In genomic region chr1:147163019-147163418, GRCh38 we compare ENCODE assay signal across 35 cellular contexts.
"Had no signal": no experiment of that assay in that cellular context is flagged by ENCODE, and none has a peak within 500 bp of the region (broad histone marks: within the 10 kb centered on the region; RNA-seq: fewer than 3 reads in every experiment).

No MANE protein-coding gene starts in this region.

- H3K9me3 Mint-ChIP-seq: activated B cell treated with CpG ODN at 0.5 μM for 24 hours; activated CD4-positive, alpha-beta memory T cell treated with anti-CD3 and anti-CD28 coated beads for 36 hours; activated CD4-positive, alpha-beta T cell treated with anti-CD3 and anti-CD28 coated beads, Interleukin-2, amount 10 ng/mL, durations not matched to agents 24 days and 14 days; activated CD8-positive, alpha-beta T cell treated with anti-CD3 and anti-CD28 coated beads for 36 hours; activated naive CD4-positive, alpha-beta T cell treated with anti-CD3 and anti-CD28 coated beads for 36 hours; activated naive CD4-positive, alpha-beta T cell treated with anti-CD3 and anti-CD28 coated beads, Interleukin-2, amount 50 U/mL, for 72 hours; activated naive CD8-positive, alpha-beta T cell treated with anti-CD3 and anti-CD28 coated beads for 36 hours; activated T-cell treated with anti-CD3 and anti-CD28 coated beads, Interleukin-2, amount 50 U/mL, for 4 hours; activated T-cell treated with anti-CD3 and anti-CD28 coated beads, Interleukin-2, amount 50 U/mL, for 72 hours; activated T-helper 1 cell treated with anti-CD3 and anti-CD28 coated beads, Interleukin-12 subunit alpha, Interleukin-12 subunit beta, Interleukin-2, Interleukin-4 antibody, amounts not matched to agents 30 ng/mL and 10 ng/mL and 1 ng/mL, durations not matched to agents 14 hours and 24 hours and 36 hours; activated T-helper 17 cell treated with anti-CD3 and anti-CD28 coated beads, Interleukin-2, amount 50 U/mL, for 72 hours; T-helper 1 cell treated with Interleukin-12 subunit alpha and Interleukin-12 subunit beta and Interleukin-4 antibody, amounts not matched to agents 30 μg/mL and 1 μg/mL, for 36 hours; T-helper 2 cell treated with Interferon-gamma antibody and Interleukin-4, amounts not matched to agents 5 μg/mL and 100 μg/mL, for 36 hours had no signal

- H3K9me3 ChIP-seq: adrenal gland, body of pancreas, breast epithelium had no signal

- H3K4me3 Mint-ChIP-seq: activated B cell treated with CpG ODN at 0.5 μM for 24 hours; activated CD4-positive, alpha-beta memory T cell treated with anti-CD3 and anti-CD28 coated beads for 36 hours; activated CD4-positive, alpha-beta T cell treated with anti-CD3 and anti-CD28 coated beads, Interleukin-2, amount 10 ng/mL, durations not matched to agents 24 days and 14 days; activated CD8-positive, alpha-beta T cell treated with anti-CD3 and anti-CD28 coated beads for 36 hours; activated naive CD4-positive, alpha-beta T cell treated with anti-CD3 and anti-CD28 coated beads for 36 hours; activated naive CD8-positive, alpha-beta T cell treated with anti-CD3 and anti-CD28 coated beads for 36 hours; activated T-cell treated with anti-CD3 and anti-CD28 coated beads, Interleukin-2, amount 50 U/mL, for 4 hours; activated T-cell treated with anti-CD3 and anti-CD28 coated beads, Interleukin-2, amount 50 U/mL, for 72 hours; activated T-helper 1 cell treated with anti-CD3 and anti-CD28 coated beads, Interleukin-12 subunit alpha, Interleukin-12 subunit beta, Interleukin-2, Interleukin-4 antibody, amounts not matched to agents 30 ng/mL and 10 ng/mL and 1 ng/mL, durations not matched to agents 14 hours and 24 hours and 36 hours; activated T-helper 17 cell treated with anti-CD3 and anti-CD28 coated beads, Interleukin-2, amount 50 U/mL, for 72 hours; T-helper 1 cell treated with Interleukin-12 subunit alpha and Interleukin-12 subunit beta and Interleukin-4 antibody, amounts not matched to agents 30 μg/mL and 1 μg/mL, for 36 hours; T-helper 2 cell treated with Interferon-gamma antibody and Interleukin-4, amounts not matched to agents 5 μg/mL and 100 μg/mL, for 36 hours had no signal

- H3K4me1 ChIP-seq: breast epithelium had no signal

- H3K27me3 ChIP-seq: adrenal gland, body of pancreas, brain microvascular endothelial cell, breast epithelium had no signal

- ATAC-seq: activated CD8-positive, alpha-beta T cell treated with anti-CD3 and anti-CD28 coated beads for 36 hours; activated naive CD4-positive, alpha-beta T cell treated with anti-CD3 and anti-CD28 coated beads, Interleukin-2, amount 50 U/mL, for 72 hours; activated T-cell treated with anti-CD3 and anti-CD28 coated beads, Interleukin-2, amount 50 U/mL, for 4 hours; activated T-cell treated with anti-CD3 and anti-CD28 coated beads, Interleukin-2, amount 50 U/mL, for 72 hours; activated T-helper 17 cell treated with anti-CD3 and anti-CD28 coated beads, Interleukin-2, amount 50 U/mL, for 72 hours; body of pancreas had no signal

- H3K4me3 ChIP-seq: adrenal gland, body of pancreas, breast epithelium had no signal

- H3K27ac Mint-ChIP-seq: activated B cell treated with CpG ODN at 0.5 μM for 24 hours; activated CD4-positive, alpha-beta memory T cell treated with anti-CD3 and anti-CD28 coated beads for 36 hours; activated CD4-positive, alpha-beta T cell treated with anti-CD3 and anti-CD28 coated beads, Interleukin-2, amount 10 ng/mL, durations not matched to agents 24 days and 14 days; activated CD8-positive, alpha-beta T cell treated with anti-CD3 and anti-CD28 coated beads for 36 hours; activated naive CD4-positive, alpha-beta T cell treated with anti-CD3 and anti-CD28 coated beads for 36 hours; activated naive CD4-positive, alpha-beta T cell treated with anti-CD3 and anti-CD28 coated beads, Interleukin-2, amount 50 U/mL, for 72 hours; activated naive CD8-positive, alpha-beta T cell treated with anti-CD3 and anti-CD28 coated beads for 36 hours; activated T-helper 1 cell treated with anti-CD3 and anti-CD28 coated beads, Interleukin-12 subunit alpha, Interleukin-12 subunit beta, Interleukin-2, Interleukin-4 antibody, amounts not matched to agents 30 ng/mL and 10 ng/mL and 1 ng/mL, durations not matched to agents 14 hours and 24 hours and 36 hours; T-helper 1 cell treated with Interleukin-12 subunit alpha and Interleukin-12 subunit beta and Interleukin-4 antibody, amounts not matched to agents 30 μg/mL and 1 μg/mL, for 36 hours; T-helper 2 cell treated with Interferon-gamma antibody and Interleukin-4, amounts not matched to agents 5 μg/mL and 100 μg/mL, for 36 hours had no signal

- DNase-seq: activated B cell treated with CpG ODN at 0.5 μM for 24 hours; activated CD4-positive, alpha-beta memory T cell treated with anti-CD3 and anti-CD28 coated beads for 36 hours; activated CD4-positive, alpha-beta T cell treated with anti-CD3 and anti-CD28 coated beads for 4 hours; activated CD4-positive, alpha-beta T cell treated with anti-CD3 and anti-CD28 coated beads, Interleukin-2, amount 10 ng/mL, durations not matched to agents 24 days and 14 days; activated CD4-positive, alpha-beta T cell treated with anti-CD3 and anti-CD28 coated beads, Interleukin-2, amount 50 U/mL, for 1 hour; activated CD4-positive, alpha-beta T cell treated with anti-CD3 and anti-CD28 coated beads, Interleukin-2, amount 50 U/mL, for 4 hours; activated CD4-positive, CD25-positive, alpha-beta regulatory T cell treated with anti-CD3 and anti-CD28 coated beads, Interleukin-2, amount 50 U/mL, for 72 hours; activated CD8-positive, alpha-beta memory T cell treated with anti-CD3 and anti-CD28 coated beads, Interleukin-2, amount 50 U/mL, for 4 hours; activated CD8-positive, alpha-beta T cell treated with anti-CD3 and anti-CD28 coated beads for 36 hours; activated effector memory CD4-positive, alpha-beta T cell treated with anti-CD3 and anti-CD28 coated beads, Interleukin-2, amount 50 U/mL, for 16 hours; activated gamma-delta T cell treated with Interleukin-2 at 50 U/mL for 16 hours; activated naive CD4-positive, alpha-beta T cell; activated naive CD4-positive, alpha-beta T cell treated with anti-CD3 and anti-CD28 coated beads for 36 hours; activated naive CD4-positive, alpha-beta T cell treated with anti-CD3 and anti-CD28 coated beads, Interleukin-2, amount 50 U/mL, for 16 hours; activated naive CD8-positive, alpha-beta T cell treated with anti-CD3 and anti-CD28 coated beads for 36 hours; activated T-cell treated with anti-CD3 and anti-CD28 coated beads for 4 hours; activated T-cell treated with anti-CD3 and anti-CD28 coated beads, Interleukin-2, amount 50 U/mL, for 1 hour; activated T-cell treated with anti-CD3 and anti-CD28 coated beads, Interleukin-2, amount 50 U/mL, for 4 hours; activated T-cell treated with anti-CD3 and anti-CD28 coated beads, Interleukin-2, amount 50 U/mL, for 72 hours; adrenal gland; amniotic stem cell; aorta; body of pancreas; brain microvascular endothelial cell; central memory CD4-positive, alpha-beta T cell; T-helper 1 cell; T-helper 2 cell; T-helper 9 cell had no signal

- H3K27ac ChIP-seq: adrenal gland, body of pancreas, brain microvascular endothelial cell, breast epithelium, VCaP had no signal

- H3K4me1 Mint-ChIP-seq: activated B cell treated with CpG ODN at 0.5 μM for 24 hours; activated CD4-positive, alpha-beta T cell treated with anti-CD3 and anti-CD28 coated beads, Interleukin-2, amount 10 ng/mL, durations not matched to agents 24 days and 14 days; activated T-helper 17 cell treated with anti-CD3 and anti-CD28 coated beads, Interleukin-2, amount 50 U/mL, for 72 hours had no signal

- H3K27me3 Mint-ChIP-seq: activated B cell treated with CpG ODN at 0.5 μM for 24 hours; activated CD4-positive, alpha-beta memory T cell treated with anti-CD3 and anti-CD28 coated beads for 36 hours; activated CD4-positive, alpha-beta T cell treated with anti-CD3 and anti-CD28 coated beads, Interleukin-2, amount 10 ng/mL, durations not matched to agents 24 days and 14 days; activated CD8-positive, alpha-beta T cell treated with anti-CD3 and anti-CD28 coated beads for 36 hours; activated naive CD8-positive, alpha-beta T cell treated with anti-CD3 and anti-CD28 coated beads for 36 hours; activated T-helper 17 cell treated with anti-CD3 and anti-CD28 coated beads, Interleukin-2, amount 50 U/mL, for 72 hours had no signal
